ENCODE assay signal across 19 cellular contexts in the genomic region with DNA sequence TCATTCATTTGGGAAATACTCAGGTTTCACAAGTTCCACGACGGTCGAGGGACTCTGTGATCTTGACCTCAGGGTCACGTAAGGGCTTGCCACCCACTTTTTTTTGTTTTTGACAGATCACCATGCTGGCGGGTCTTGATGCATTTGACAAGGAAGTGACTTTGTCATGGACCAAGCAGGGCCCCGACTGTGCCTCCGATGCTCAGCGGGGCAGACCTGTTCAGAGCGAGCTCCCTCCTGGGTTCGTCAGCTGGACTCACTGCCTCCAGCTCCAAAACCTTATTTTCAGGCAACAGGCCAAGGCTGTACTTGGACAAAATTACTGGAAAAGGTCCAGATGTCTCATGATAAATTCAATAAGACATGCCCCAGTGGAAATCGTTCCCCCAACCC. TPM values are rescaled to one million over a fixed set of nuclear protein-coding genes. Genes with fewer than 3 reads are reported as not detected.
DNase-seq lines count a peak whose midpoint lies in the region; ATAC-seq and TF ChIP-seq lines count a peak whose summit lies in the region.
"Had no signal": no experiment of that assay in that cellular context is flagged by ENCODE, and none has a peak within 500 bp of the region (broad histone marks: within the 10 kb centered on the region; RNA-seq: fewer than 3 reads in every experiment).

No MANE protein-coding gene starts in this region.

- peaks cover 11% of the 10 kb centered on the region for H3K4me1 Mint-ChIP-seq in chondrocyte (ENCODE audit: low read depth)
- H3K4me1 Mint-ChIP-seq: B cell; CD8-positive, alpha-beta memory T cell had no signal

- no peaks in the 10 kb centered on the region for H3K27me3 Mint-ChIP-seq in chondrocyte (ENCODE audit: low read depth)
- H3K27me3 Mint-ChIP-seq: B cell; CD8-positive, alpha-beta memory T cell had no signal

- no peak overlapping the region for H4K8ac ChIP-seq in neuronal stem cell (ENCODE audit: low read depth, low read length)

- H3K4me3 ChIP-seq in BE2C (ENCODE audit: low read depth, low read length) = no peak overlapping the region
- no peak overlapping the region for H3K4me3 ChIP-seq in neuronal stem cell (ENCODE audit: low read length in 2 of 2)
- H3K4me3 ChIP-seq: SJSA1 had no signal

- no peaks in the 10 kb centered on the region for H3K9me3 ChIP-seq in BE2C
- no peaks in the 10 kb centered on the region for H3K9me3 ChIP-seq in neuronal stem cell (replicated peaks in 1 of 2; ENCODE audit: control insufficient read depth in 2 of 2, insufficient read depth in 1 of 2, low read depth in 1 of 2, low read length in 2 of 2)
- H3K9me3 ChIP-seq: SJSA1 had no signal

- DNase-seq in BE2C (peak; percentile 62), DMS79 (lab: John Stamatoyannopoulos, UW) (peak; percentile 42), chondrocyte (ENCODE audit: low spot score) (peak; percentile 56), neuronal stem cell (ENCODE audit: low spot score) (no peak), NCI-H345 treated with DMSO at 0.1 percent for 48 hours (lab: John Stamatoyannopoulos, UW; ENCODE audit: unreplicated experiment) (no peak), NCI-H82 (lab: John Stamatoyannopoulos, UW) (no peak)
- DNase-seq in stimulated activated CD4-positive, alpha-beta T cell treated with anti-CD3 and anti-CD28 coated beads, Interleukin-12 subunit alpha, Interleukin-12 subunit beta, amount 100 ng/mL, for 4 hours = no peak
- DNase-seq: CD8-positive, alpha-beta memory T cell; H7; KG1; NCI-H1092 treated with DMSO at 0.1 percent for 48 hours; NCI-H187 treated with DMSO at 0.1 percent for 48 hours; NCI-H510A; NK-92 treated with Interleukin-12 subunit alpha and Interleukin-12 subunit beta, amount 100 ng/mL, for 24 hours; OCI-M1; RPMI8226 had no signal

- no peak overlapping the region for H4K91ac ChIP-seq in neuronal stem cell (ENCODE audit: low read depth, low read length, poor library complexity)

- H2BK5ac ChIP-seq in neuronal stem cell (ENCODE audit: low read length) = no peak overlapping the region

- H3K27ac Mint-ChIP-seq in chondrocyte (ENCODE audit: unreplicated experiment) = no peak overlapping the region
- H3K27ac Mint-ChIP-seq: B cell had no signal

- H3K14ac ChIP-seq in neuronal stem cell (ENCODE audit: low read length) = no peak overlapping the region

- no peak overlapping the region for H3K23ac ChIP-seq in neuronal stem cell (ENCODE audit: low read depth, low read length, poor library complexity)

- H3K27ac ChIP-seq in neuronal stem cell (replicated peaks; ENCODE audit: low read length) = no peak overlapping the region
- H3K27ac ChIP-seq: SJSA1 had no signal

- peaks cover 21% of the 10 kb centered on the region for H3K36me3 Mint-ChIP-seq in chondrocyte (ENCODE audit: low read depth)

- no peak overlapping the region for H3K9ac ChIP-seq in neuronal stem cell (ENCODE audit: low read depth, low read length, poor library complexity)

- H3K4me1 ChIP-seq in BE2C = peaks cover 18% of the 10 kb centered on the region
- peaks cover 21 to 25% of the 10 kb centered on the region in 2 donors for H3K4me1 ChIP-seq in neuronal stem cell (ENCODE audit: control insufficient read depth in 2 of 2, insufficient read depth in 1 of 2, low read depth in 1 of 2, low read length in 2 of 2)
- H3K4me1 ChIP-seq: SJSA1 had no signal

- ATAC-seq in GM21825 (IDR thresholded peaks at IDR 0.05; ENCODE audit: unreplicated experiment) = no peak

- no peak overlapping the region for H3K4ac ChIP-seq in neuronal stem cell (ENCODE audit: low read length)

- WGBS in neuronal stem cell (ENCODE audit: extremely low coverage in 2 of 2, insufficient read length in 2 of 2, insufficient replicate concordance in 1 of 2), 2 donors = no CpG with 5 or more reads among the region's 11 CpGs

- no peak overlapping the region for H3K4me3 Mint-ChIP-seq in chondrocyte (ENCODE audit: unreplicated experiment)
- H3K4me3 Mint-ChIP-seq: B cell; CD8-positive, alpha-beta memory T cell had no signal

- H3K36me3 ChIP-seq in BE2C = peaks cover 4% of the 10 kb centered on the region; the same call in 1 of the 2 replicates
- peaks cover 15 to 38% of the 10 kb centered on the region in 2 donors for H3K36me3 ChIP-seq in neuronal stem cell (replicated peaks in 1 of 2; ENCODE audit: control insufficient read depth in 2 of 2, insufficient read depth in 2 of 2, low read length in 2 of 2)

- peak overlapping the region; percentile 92 for H2BK12ac ChIP-seq in neuronal stem cell (ENCODE audit: low read length)

- H2AK5ac ChIP-seq in neuronal stem cell (ENCODE audit: low read depth, low read length) = peak overlapping the region; percentile 53

- no peaks in the 10 kb centered on the region for H3K79me1 ChIP-seq in neuronal stem cell (ENCODE audit: low read depth, low read length)

- H2AFZ ChIP-seq in neuronal stem cell (ENCODE audit: low read length) = no peak overlapping the region

- H3K27me3 ChIP-seq in BE2C = no peaks in the 10 kb centered on the region
- no peaks in the 10 kb centered on the region for H3K27me3 ChIP-seq in neuronal stem cell (ENCODE audit: control insufficient read depth in 3 of 3, insufficient read depth in 3 of 3, low read depth in 1 of 3, low read length in 3 of 3)
- H3K27me3 ChIP-seq: SJSA1 had no signal

- H3K4me2 ChIP-seq in neuronal stem cell (ENCODE audit: insufficient read depth, low read length, poor library complexity, severe bottlenecking) = no peak overlapping the region

- H2BK15ac ChIP-seq in neuronal stem cell (ENCODE audit: low read length) = no peak overlapping the region

- TF ChIP-seq CTCF in BE2C (IDR thresholded peaks at IDR 0.05; ENCODE audit: low read depth, low read length) (no peak), chondrocyte (IDR thresholded peaks at IDR 0.05) (no peak)

- peak overlapping the region; percentile 17 for H2BK120ac ChIP-seq in neuronal stem cell (ENCODE audit: low read depth, low read length)

- H3K9me3 Mint-ChIP-seq in chondrocyte (ENCODE audit: low read depth) = no peaks in the 10 kb centered on the region
- H3K9me3 Mint-ChIP-seq: CD8-positive, alpha-beta memory T cell had no signal

- H3K18ac ChIP-seq in neuronal stem cell (ENCODE audit: low read length) = peak overlapping the region; percentile 86

RNA-seq across cellular contexts. Expression of a gene that starts 9.0 kb away (rescaled TPM):
- polyA plus RNA-seq in BE2C (2012; ENCODE audit: insufficient read depth, insufficient read length, low read depth) = 0.15 TPM
- total RNA-seq in chondrocyte = 3.5 to 4.5 TPM (median 4.3 TPM) in 3 replicates
- 8.0 TPM for polyA plus RNA-seq in neuronal stem cell (2013, experiment 1 of 2)
- polyA plus RNA-seq in neuronal stem cell (2013, experiment 2 of 2) = 7.0 TPM
- total RNA-seq: H7, SJSA1 had no signal
- polyA plus RNA-seq: CD8-positive, alpha-beta memory T cell had no signal

Comparison
In these comparisons a context has a peak if more than half of its experiments do, and no peak if none do; other contexts are left out.
1. DNase-seq: peak in BE2C (single experiment), DMS79 (single experiment) and chondrocyte (single experiment); none in neuronal stem cell (single experiment), stimulated activated CD4-positive, alpha-beta T cell treated with anti-CD3 and anti-CD28 coated beads, Interleukin-12 subunit alpha, Interleukin-12 subunit beta, amount 100 ng/mL, for 4 hours (single experiment), NCI-H345 treated with DMSO at 0.1 percent for 48 hours (single experiment) and NCI-H82 (single experiment).